ENCODE assay signal across 8 cellular contexts in genomic region chr19:13396256-13397080, GRCh38.
DNase-seq lines count a peak whose midpoint lies in the region; ATAC-seq, FAIRE-seq and TF ChIP-seq lines count a peak whose summit lies in the region.

No MANE protein-coding gene starts in this region.

- H3K36me3 Mint-ChIP-seq in T-helper 17 cell (ENCODE audit: low read depth), result peaks cover 4% of the 10 kb centered on the region

- no peaks in the 10 kb centered on the region for H3K4me1 ChIP-seq in right cardiac atrium (ENCODE audit: control insufficient read depth, insufficient read depth, low read length)

- 30% methylated on average over 18 of the region's 18 CpGs for WGBS in right cardiac atrium

- TF ChIP-seq CTCF in D721Med (IDR thresholded peaks at IDR 0.05; ENCODE audit: insufficient read depth, missing control alignments) (no peak), GM20000 (IDR thresholded peaks at IDR 0.05; ENCODE audit: extremely low read depth, missing control alignments) (no peak)

- H3K4me3 ChIP-seq in right cardiac atrium (ENCODE audit: low read length), result no peak overlapping the region

- H3K9me3 ChIP-seq in right cardiac atrium (ENCODE audit: control insufficient read depth, low read length) (peaks cover 3% of the 10 kb centered on the region), T-helper 17 cell (ENCODE audit: control insufficient read depth, low read length, poor library complexity, severe bottlenecking) (no peaks in the 10 kb centered on the region)

- H3K27ac ChIP-seq in right cardiac atrium (ENCODE audit: low read length), result no peak overlapping the region

- ATAC-seq in Right ventricle myocardium inferior (peak; percentile 64), right cardiac atrium (peak; percentile 59 to 70), T-helper 17 cell (no peak)

- no peak for FAIRE-seq in D721Med (lab: Jason Lieb, UNC)

- no peak overlapping the region for H3K4me3 Mint-ChIP-seq in T-helper 17 cell

- H3K27me3 Mint-ChIP-seq in T-helper 17 cell, result peaks cover 66% of the 10 kb centered on the region

- intact Hi-C loops in Right ventricle myocardium inferior (cut with DNase I) (no loop called here), cardiac septum (cut with DNase I) (no loop called here), right cardiac atrium (cut with DNase I) (no loop called here)

- DNase-seq in Right ventricle myocardium inferior (ENCODE audit: missing footprints) (no peak), cardiac septum (ENCODE audit: low spot score) (no peak), SW480 (ENCODE audit: low spot score) (peak; percentile 68), right cardiac atrium (peak; percentile 56 to 67 (median 63)), stromal cell of bone marrow (ENCODE audit: low read depth) (peak; percentile 93), T-helper 17 cell (no peak), D721Med (ENCODE audit: insufficient read length, low spot score) (no peak), GM20000 (ENCODE audit: low spot score) (no peak)

- no peaks in the 10 kb centered on the region for H3K27me3 ChIP-seq in right cardiac atrium (ENCODE audit: control insufficient read depth, insufficient read depth)

- H3K27ac Mint-ChIP-seq in T-helper 17 cell, result no peak overlapping the region

- H3K4me1 Mint-ChIP-seq in T-helper 17 cell, result no peaks in the 10 kb centered on the region

Comparison
In these comparisons a context has a peak if more than half of its experiments do, and no peak if none do; other contexts are left out.
1. DNase-seq: peak in SW480 (single experiment), right cardiac atrium (3 of 3) and stromal cell of bone marrow (single experiment); none in Right ventricle myocardium inferior (single experiment), cardiac septum (single experiment), T-helper 17 cell (0 of 3), D721Med (single experiment) and GM20000 (single experiment).